In genomic region chr2:194289712-194290346, GRCh38 we compare ENCODE assay signal across 31 cellular contexts.
"Had no signal": no experiment of that assay in that cellular context is flagged by ENCODE, and none has a peak within 500 bp of the region (broad histone marks: within the 10 kb centered on the region; RNA-seq: fewer than 3 reads in every experiment).

No MANE protein-coding gene starts in this region.

- H3K36me3 ChIP-seq: left lung, lower lobe of right lung, pancreas, prostate gland, stomach, thyroid gland, transverse colon, upper lobe of left lung, vagina had no signal

- H3K9me3 Mint-ChIP-seq: naive thymus-derived CD8-positive, alpha-beta T cell; nephron; neural crest cell; stimulated activated naive B cell treated with anti-CD40 and anti-IgM and Interleukin-4, amounts not matched to agents 10 μg/mL and 1 μg/mL and 100 μg/mL, for 72 hours had no signal

- FAIRE-seq: islet of Langerhans, pancreas had no signal

- H3K9me3 ChIP-seq: left lung, lower lobe of right lung, prostate gland, stomach, testis, thyroid gland, transverse colon, upper lobe of left lung, vagina had no signal

- H3K27me3 Mint-ChIP-seq: stimulated activated naive B cell treated with anti-CD40 and anti-IgM and Interleukin-4, amounts not matched to agents 10 μg/mL and 1 μg/mL and 100 μg/mL, for 72 hours had no signal

- H3K27ac ChIP-seq: left lung, lower lobe of right lung, pancreas, prostate gland, skin epidermis, stomach, testis, thyroid gland, transverse colon, upper lobe of left lung, vagina had no signal

- H3K4me1 Mint-ChIP-seq: immature natural killer cell; naive thymus-derived CD8-positive, alpha-beta T cell; nephron; neural crest cell; stimulated activated naive B cell treated with anti-CD40 and anti-IgM and Interleukin-4, amounts not matched to agents 10 μg/mL and 1 μg/mL and 100 μg/mL, for 72 hours had no signal

- H3K27ac Mint-ChIP-seq: immature natural killer cell; naive thymus-derived CD8-positive, alpha-beta T cell; nephron; stimulated activated naive B cell treated with anti-CD40 and anti-IgM and Interleukin-4, amounts not matched to agents 10 μg/mL and 1 μg/mL and 100 μg/mL, for 72 hours had no signal

- H3K4me3 Mint-ChIP-seq: immature natural killer cell; naive thymus-derived CD8-positive, alpha-beta T cell; nephron; neural crest cell; stimulated activated naive B cell treated with anti-CD40 and anti-IgM and Interleukin-4, amounts not matched to agents 10 μg/mL and 1 μg/mL and 100 μg/mL, for 72 hours had no signal

- H3K4me3 ChIP-seq: left lung, lower lobe of right lung, pancreas, prostate gland, skin epidermis, stomach, testis, thyroid gland, transverse colon, upper lobe of left lung, vagina had no signal

- H3K36me3 Mint-ChIP-seq: immature natural killer cell; naive thymus-derived CD8-positive, alpha-beta T cell; stimulated activated naive B cell treated with anti-CD40 and anti-IgM and Interleukin-4, amounts not matched to agents 10 μg/mL and 1 μg/mL and 100 μg/mL, for 72 hours had no signal

- H3K4me1 ChIP-seq: left lung, lower lobe of right lung, pancreas, prostate gland, stomach, testis, thyroid gland, transverse colon, upper lobe of left lung, vagina had no signal

- ATAC-seq: left colon; left lung; lower lobe of right lung; naive thymus-derived CD8-positive, alpha-beta T cell; pancreas; right cardiac atrium; sciatic nerve; stimulated activated naive B cell treated with anti-CD40 and anti-IgM and Interleukin-4, amounts not matched to agents 10 μg/mL and 1 μg/mL and 100 μg/mL, for 72 hours; stimulated activated naive CD8-positive, alpha-beta T cell treated with anti-CD3 and anti-CD28 coated beads, Interleukin-15, Interleukin-2, amounts not matched to agents 100 U/mL and 50 U/mL, for 24 hours had no signal

- DNase-seq: hypothalamus; immature natural killer cell; kidney; left colon; left lung; lower lobe of right lung; mammary epithelial cell; mesenchymal stem cell; naive thymus-derived CD8-positive, alpha-beta T cell; pancreas; posterior cingulate gyrus; retina; right cardiac atrium; stimulated activated CD4-positive, alpha-beta T cell treated with anti-CD3 and anti-CD28 coated beads, Interleukin-12 subunit alpha, Interleukin-12 subunit beta, amount 100 ng/mL, for 4 hours; stimulated activated CD4-positive, alpha-beta T cell treated with anti-CD3 and anti-CD28 coated beads, Interleukin-15, amount 100 ng/mL, for 24 hours; stimulated activated CD4-positive, alpha-beta T cell treated with anti-CD3 and anti-CD28 coated beads, Interleukin-2, amount 100 ng/mL, for 24 hours; stimulated activated CD4-positive, alpha-beta T cell treated with anti-CD3 and anti-CD28 coated beads, Interleukin-4, amount 100 ng/mL, for 1 hour; stimulated activated naive B cell treated with anti-CD40 and anti-IgM and Interleukin-4, amounts not matched to agents 10 μg/mL and 1 μg/mL and 100 μg/mL, for 72 hours; stimulated activated naive CD8-positive, alpha-beta T cell treated with anti-CD3 and anti-CD28 coated beads, Interleukin-15, Interleukin-2, amounts not matched to agents 100 U/mL and 50 U/mL, for 24 hours; stomach; testis; thyroid gland; transverse colon; upper lobe of left lung had no signal

- H3K27me3 ChIP-seq: left lung, pancreas, stomach, testis, thyroid gland, transverse colon, upper lobe of left lung, vagina had no signal
